ENCODE assay signal across 15 cellular contexts in the genomic region with DNA sequence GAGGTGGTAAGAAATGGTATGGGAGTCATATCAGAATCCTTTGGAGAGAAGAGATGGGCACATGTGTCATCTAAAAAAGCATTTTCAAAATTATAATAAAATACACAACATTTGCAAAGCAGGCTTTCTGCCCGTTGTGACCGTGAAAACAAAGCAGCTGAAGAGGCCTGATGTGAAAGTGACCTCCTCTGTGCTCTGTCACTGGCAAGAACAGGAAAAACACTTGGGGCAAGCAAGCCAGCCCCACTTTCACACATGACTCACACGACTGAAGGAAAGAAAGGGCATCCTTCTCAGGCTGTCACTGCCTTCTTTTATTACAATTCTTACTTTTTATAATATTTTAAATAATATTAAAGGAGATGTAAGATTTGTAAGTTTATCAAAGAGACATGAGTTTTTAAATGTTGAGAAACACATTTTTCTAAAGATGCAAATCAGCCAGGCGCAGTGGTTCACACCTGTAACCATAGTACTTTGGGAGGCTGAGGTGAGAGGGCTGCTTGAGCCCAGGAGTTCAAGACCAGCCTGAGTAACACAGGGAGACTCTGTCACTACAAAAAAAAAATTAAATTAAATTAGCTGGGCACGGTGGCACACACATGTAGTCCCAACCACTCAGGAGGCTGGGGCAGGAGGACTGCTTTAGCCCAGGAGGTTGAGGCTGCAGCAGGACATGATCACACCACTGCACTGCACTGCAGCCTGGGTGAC.
DNase-seq lines count a peak whose midpoint lies in the region; ATAC-seq and TF ChIP-seq lines count a peak whose summit lies in the region.
"Had no signal": no experiment of that assay in that cellular context is flagged by ENCODE, and none has a peak within 500 bp of the region (broad histone marks: within the 10 kb centered on the region; RNA-seq: fewer than 3 reads in every experiment).

No MANE protein-coding gene starts in this region.

- H3K27me3 ChIP-seq in upper lobe of right lung (no peaks in the 10 kb centered on the region), ascending aorta (no peaks in the 10 kb centered on the region)
- H3K27me3 ChIP-seq: foreskin keratinocyte, stomach had no signal

- no peaks in the 10 kb centered on the region for H3K9me3 ChIP-seq in upper lobe of right lung
- H3K9me3 ChIP-seq in ascending aorta: no peaks in the 10 kb centered on the region
- H3K9me3 ChIP-seq: stomach had no signal

- intact Hi-C loops in upper lobe of right lung (cut with DNase I) (no loop called here), ascending aorta (cut with DNase I) (loop anchor here (10.0 kb wide), 2 partner anchors 461 to 1011 kb away; no protein-coding TSS in a partner anchor)

- H3K4me1 Mint-ChIP-seq in central memory CD8-positive, alpha-beta T cell: peaks cover 12% of the 10 kb centered on the region

- peak overlapping the region; percentile 76 for H3K27ac Mint-ChIP-seq in central memory CD8-positive, alpha-beta T cell (ENCODE audit: low read depth)

- no peaks in the 10 kb centered on the region for H3K27me3 Mint-ChIP-seq in central memory CD8-positive, alpha-beta T cell

- H3K4me1 ChIP-seq in upper lobe of right lung (no peaks in the 10 kb centered on the region), ascending aorta (no peaks in the 10 kb centered on the region)

- TF ChIP-seq CTCF in upper lobe of right lung (IDR thresholded peaks at IDR 0.05) (no peak), ascending aorta (IDR thresholded peaks at IDR 0.05) (no peak)

- H3K36me3 Mint-ChIP-seq in central memory CD8-positive, alpha-beta T cell (ENCODE audit: insufficient read depth): peaks cover 4% of the 10 kb centered on the region

- H3K4me3 Mint-ChIP-seq in central memory CD8-positive, alpha-beta T cell: no peak overlapping the region
- H3K4me3 Mint-ChIP-seq: neural crest cell had no signal

- ATAC-seq in HG02870 (IDR thresholded peaks at IDR 0.05; ENCODE audit: unreplicated experiment) (peak; percentile 41), upper lobe of right lung (peak; percentile 38), GM21381 (IDR thresholded peaks at IDR 0.05; ENCODE audit: unreplicated experiment) (no peak)
- no peak for ATAC-seq in central memory CD8-positive, alpha-beta T cell (replicated peaks; ENCODE audit: extremely low read depth, poor library complexity, severe bottlenecking)
- ATAC-seq: foreskin keratinocyte had no signal

- H3K27ac ChIP-seq in upper lobe of right lung: no peak overlapping the region
- no peak overlapping the region for H3K27ac ChIP-seq in ascending aorta
- H3K27ac ChIP-seq: C4-2B, foreskin keratinocyte, stomach had no signal

- H3K4me3 ChIP-seq in upper lobe of right lung (no peak overlapping the region), ascending aorta (no peak overlapping the region)
- H3K4me3 ChIP-seq: stomach had no signal

- peak; percentile 15 for DNase-seq in stimulated activated naive CD4-positive, alpha-beta T cell treated with Interleukin-2 at 50 U/mL for 16 hours (lab: John Stamatoyannopoulos, UW)
- no peak for DNase-seq in stimulated activated naive CD4-positive, alpha-beta T cell (lab: John Stamatoyannopoulos, UW)
- DNase-seq in central memory CD8-positive, alpha-beta T cell (ENCODE audit: low spot score in 2 of 2): no peak
- DNase-seq in upper lobe of right lung (no peak), 8988T (no peak), ascending aorta (ENCODE audit: low spot score in 2 of 2) (no peak)
- DNase-seq: foreskin keratinocyte, kidney, NCI-H1092, NCI-H69, stomach had no signal

- H3K36me3 ChIP-seq in upper lobe of right lung (no peaks in the 10 kb centered on the region), ascending aorta (no peaks in the 10 kb centered on the region)
- H3K36me3 ChIP-seq: stomach had no signal

- H3K9me3 Mint-ChIP-seq in central memory CD8-positive, alpha-beta T cell: no peaks in the 10 kb centered on the region
- H3K9me3 Mint-ChIP-seq: neural crest cell had no signal

Comparison
In these comparisons a context has a peak if more than half of its experiments do, and no peak if none do; other contexts are left out.
1. ATAC-seq: peak in HG02870 (single experiment) and upper lobe of right lung (single experiment); none in central memory CD8-positive, alpha-beta T cell (single experiment) and GM21381 (single experiment).